In genomic region chr11:61082161-61082870, GRCh38 we compare ENCODE assay signal across 15 cellular contexts. TPM values are rescaled to one million over a fixed set of nuclear protein-coding genes. Genes with fewer than 3 reads are reported as not detected.
DNase-seq lines count a peak whose midpoint lies in the region; ATAC-seq and TF ChIP-seq lines count a peak whose summit lies in the region.
"Had no signal": no experiment of that assay in that cellular context is flagged by ENCODE, and none has a peak within 500 bp of the region (broad histone marks: within the 10 kb centered on the region; RNA-seq: fewer than 3 reads in every experiment).

No MANE protein-coding gene starts in this region.

- no peak overlapping the region for H3K18ac ChIP-seq in trophoblast cell (ENCODE audit: low read length)

- CTCF ChIA-PET in activated CD8-positive, alpha-beta T cell treated with anti-CD3 and anti-CD28 coated beads for 36 hours (lab: Charles Lee) = interaction anchor here (1.0 to 3.9 kb wide), 7 partner anchors 11 to 112 kb away, joined by 3 to 26 read pairs (median 9); no protein-coding TSS in a partner anchor
- CTCF ChIA-PET in naive thymus-derived CD4-positive, alpha-beta T cell (lab: Charles Lee) = interaction anchor here (0.8 to 4.4 kb wide), 8 partner anchors 12 to 94 kb away, joined by 3 to 31 read pairs (median 22); partner anchors contain the start of gene CD5

- peak overlapping the region; percentile 80 for H3K27ac ChIP-seq in naive thymus-derived CD4-positive, alpha-beta T cell (ENCODE audit: low read depth, low read length)
- H3K27ac ChIP-seq in SJCRH30 (no peak overlapping the region), trophoblast cell (ENCODE audit: low read depth, low read length) (no peak overlapping the region)
- H3K27ac ChIP-seq: A549, parathyroid adenoma had no signal

- no peak overlapping the region for H2BK5ac ChIP-seq in trophoblast cell (ENCODE audit: low read depth, low read length, poor library complexity)

- H3K27ac Mint-ChIP-seq in activated CD8-positive, alpha-beta T cell treated with anti-CD3 and anti-CD28 coated beads for 36 hours = peak overlapping the region; percentile 88
- H3K27ac Mint-ChIP-seq in naive thymus-derived CD4-positive, alpha-beta T cell = peak overlapping the region; percentile 97 to 100 (median 99)
- H3K27ac Mint-ChIP-seq: endodermal cell, HFFc6 had no signal

- no peaks in the 10 kb centered on the region for H3K79me2 ChIP-seq in trophoblast cell (ENCODE audit: control insufficient read depth, insufficient read depth, low read length, poor library complexity)
- H3K79me2 ChIP-seq: parathyroid adenoma had no signal

- H3K4me2 ChIP-seq in trophoblast cell (ENCODE audit: low read length) = no peak overlapping the region
- H3K4me2 ChIP-seq: A549 had no signal

- no peak overlapping the region for H2BK12ac ChIP-seq in trophoblast cell (ENCODE audit: low read length)

- H3K4ac ChIP-seq in trophoblast cell (ENCODE audit: low read depth, low read length) = no peak overlapping the region

- no peak overlapping the region for H4K8ac ChIP-seq in trophoblast cell (ENCODE audit: low read depth, low read length)

- H4K12ac ChIP-seq in trophoblast cell (ENCODE audit: low read depth, low read length) = no peak overlapping the region

- H3K4me1 ChIP-seq in naive thymus-derived CD4-positive, alpha-beta T cell (ENCODE audit: control insufficient read depth in 2 of 2, insufficient read depth in 2 of 2, low read length in 2 of 2) = peaks cover 28 to 64% of the 10 kb centered on the region in 2 donors
- H3K4me1 ChIP-seq in SJCRH30 (no peaks in the 10 kb centered on the region), trophoblast cell (ENCODE audit: control insufficient read depth in 1 of 2, insufficient read depth in 2 of 2, low read length in 2 of 2) (no peaks in the 10 kb centered on the region)
- H3K4me1 ChIP-seq: A549, parathyroid adenoma had no signal

- H3K36me3 Mint-ChIP-seq in activated CD8-positive, alpha-beta T cell treated with anti-CD3 and anti-CD28 coated beads for 36 hours (ENCODE audit: low read depth) = peaks cover 28% of the 10 kb centered on the region
- H3K36me3 Mint-ChIP-seq in naive thymus-derived CD4-positive, alpha-beta T cell = peaks cover 0 to 14% (median 0%) of the 10 kb centered on the region in 5 donors

- H3K23ac ChIP-seq in trophoblast cell (ENCODE audit: low read length) = no peak overlapping the region

- H3K4me1 Mint-ChIP-seq in activated CD8-positive, alpha-beta T cell treated with anti-CD3 and anti-CD28 coated beads for 36 hours (ENCODE audit: low read depth) = peaks cover 67% of the 10 kb centered on the region
- H3K4me1 Mint-ChIP-seq in naive thymus-derived CD4-positive, alpha-beta T cell = peaks cover 36 to 68% (median 66%) of the 10 kb centered on the region in 7 donors
- H3K4me1 Mint-ChIP-seq: endodermal cell had no signal

- H2AK5ac ChIP-seq in trophoblast cell (ENCODE audit: low read length) = no peak overlapping the region

- no peak overlapping the region for H2BK120ac ChIP-seq in trophoblast cell (ENCODE audit: insufficient read depth, low read length, poor library complexity)

- H3K4me3 Mint-ChIP-seq in activated CD8-positive, alpha-beta T cell treated with anti-CD3 and anti-CD28 coated beads for 36 hours = peak overlapping the region; percentile 78
- peak overlapping the region; percentile 76 to 94 (median 86) for H3K4me3 Mint-ChIP-seq in naive thymus-derived CD4-positive, alpha-beta T cell
- H3K4me3 Mint-ChIP-seq: endodermal cell, HFFc6 had no signal

- H3K4me3 ChIP-seq in MG63 (no peak overlapping the region), SJCRH30 (no peak overlapping the region), trophoblast cell (ENCODE audit: low read depth, low read length) (no peak overlapping the region)
- peak overlapping the region; percentile 40 for H3K4me3 ChIP-seq in naive thymus-derived CD4-positive, alpha-beta T cell (ENCODE audit: low read length)
- H3K4me3 ChIP-seq: A549 had no signal

- peak; percentile 31 for DNase-seq in activated CD4-positive, alpha-beta T cell treated with anti-CD3 and anti-CD28 coated beads for 48 hours
- DNase-seq in activated CD4-positive, alpha-beta T cell treated with anti-CD3 and anti-CD28 coated beads, Interleukin-2, amount 50 U/mL, for 1 hour = no peak
- DNase-seq in MG63 (peak; percentile 55), GDM1 (lab: John Stamatoyannopoulos, UW) (no peak), SJCRH30 (no peak), trophoblast cell (no peak)
- DNase-seq in activated CD8-positive, alpha-beta T cell treated with anti-CD3 and anti-CD28 coated beads for 36 hours = peak; percentile 42
- DNase-seq in naive thymus-derived CD4-positive, alpha-beta T cell = no peak
- DNase-seq: endodermal cell, foreskin melanocyte, HFFc6, NCI-H1048, T1000 had no signal

- no CpG with 5 or more reads among the region's 16 CpGs for WGBS in trophoblast cell (ENCODE audit: extremely low coverage, insufficient coverage, insufficient read length)

- H3K27me3 Mint-ChIP-seq in activated CD8-positive, alpha-beta T cell treated with anti-CD3 and anti-CD28 coated beads for 36 hours = no peaks in the 10 kb centered on the region
- no peaks in the 10 kb centered on the region for H3K27me3 Mint-ChIP-seq in naive thymus-derived CD4-positive, alpha-beta T cell

- POLR2A ChIA-PET in activated CD8-positive, alpha-beta T cell treated with anti-CD3 and anti-CD28 coated beads for 36 hours (lab: Charles Lee) = interaction anchor here (0.8 to 6.8 kb wide), 19 partner anchors 9 to 96 kb away, joined by 3 to 44 read pairs (median 5); partner anchors contain the start of gene CD5
- POLR2A ChIA-PET in naive thymus-derived CD4-positive, alpha-beta T cell (lab: Charles Lee) = interaction anchor here (0.7 to 19.7 kb wide), 18 partner anchors 10 to 103 kb away, joined by 3 to 233 read pairs (median 36); partner anchors contain the start of gene CD5

- no peak overlapping the region for H2AFZ ChIP-seq in trophoblast cell (ENCODE audit: insufficient read depth, low read length, poor library complexity)
- H2AFZ ChIP-seq: parathyroid adenoma had no signal

- no peak for TF ChIP-seq CTCF in activated CD8-positive, alpha-beta T cell treated with anti-CD3 and anti-CD28 coated beads for 36 hours (IDR thresholded peaks at IDR 0.05)

- H3K36me3 ChIP-seq in MG63 (no peaks in the 10 kb centered on the region), SJCRH30 (no peaks in the 10 kb centered on the region), trophoblast cell (ENCODE audit: control insufficient read depth in 1 of 2, insufficient read depth in 2 of 2, low read length in 2 of 2) (no peaks in the 10 kb centered on the region)
- H3K36me3 ChIP-seq in naive thymus-derived CD4-positive, alpha-beta T cell (ENCODE audit: control insufficient read depth in 2 of 3, insufficient read depth in 3 of 3, low read length in 3 of 3) = no peaks in the 10 kb centered on the region

- H4K91ac ChIP-seq in trophoblast cell (ENCODE audit: low read depth, low read length) = no peak overlapping the region

- H3K9me3 ChIP-seq in MG63 (no peaks in the 10 kb centered on the region), SJCRH30 (replicated peaks) (no peaks in the 10 kb centered on the region), trophoblast cell (ENCODE audit: insufficient read depth, low read depth, low read length) (no peaks in the 10 kb centered on the region)
- no peaks in the 10 kb centered on the region for H3K9me3 ChIP-seq in naive thymus-derived CD4-positive, alpha-beta T cell (ENCODE audit: control insufficient read depth in 2 of 3, low read length in 3 of 3)

- H3K27me3 ChIP-seq in MG63 = no peaks in the 10 kb centered on the region
- H3K27me3 ChIP-seq in naive thymus-derived CD4-positive, alpha-beta T cell (ENCODE audit: control insufficient read depth in 2 of 2, insufficient read depth in 2 of 2, low read length in 2 of 2) = no peaks in the 10 kb centered on the region
- no peaks in the 10 kb centered on the region for H3K27me3 ChIP-seq in SJCRH30
- H3K27me3 ChIP-seq in trophoblast cell (ENCODE audit: insufficient read depth, low read length) = no peaks in the 10 kb centered on the region

- peaks cover 3% of the 10 kb centered on the region for H3K9me3 Mint-ChIP-seq in activated CD8-positive, alpha-beta T cell treated with anti-CD3 and anti-CD28 coated beads for 36 hours
- H3K9me3 Mint-ChIP-seq in naive thymus-derived CD4-positive, alpha-beta T cell = peaks cover 0 to 5% (median 0%) of the 10 kb centered on the region in 11 donors
- H3K9me3 Mint-ChIP-seq: endodermal cell had no signal

- intact Hi-C loops in activated CD8-positive, alpha-beta T cell treated with anti-CD3 and anti-CD28 coated beads for 36 hours (cut with micrococcal nuclease) = no loop called here
- intact Hi-C loops in naive thymus-derived CD4-positive, alpha-beta T cell (cut with micrococcal nuclease) = loop anchor here (2.0 to 5.0 kb wide), 12 partner anchors 20 to 168 kb away; partner anchors contain the start of genes CD5 (in 1 of the 2), CD6 (in 1 of the 2), TMEM109 (in 1 of the 2) and VPS37C (in 1 of the 2)

- H3K79me1 ChIP-seq in trophoblast cell (ENCODE audit: low read length) = no peaks in the 10 kb centered on the region

- H3K9ac ChIP-seq in trophoblast cell (ENCODE audit: low read length) = no peak overlapping the region
- H3K9ac ChIP-seq: parathyroid adenoma had no signal

- H3K14ac ChIP-seq in trophoblast cell (ENCODE audit: low read length) = no peak overlapping the region

- no peak for ATAC-seq in activated CD8-positive, alpha-beta T cell treated with anti-CD3 and anti-CD28 coated beads for 36 hours
- no peak for ATAC-seq in naive thymus-derived CD4-positive, alpha-beta T cell

RNA-seq across cellular contexts. Expression of gene CD5, which starts 20.0 kb away (rescaled TPM):
- not detected in 2 replicates for total RNA-seq in MG63 (2014; rRNA removed; shearing (Covaris generic); ENCODE audit: low replicate concordance)
- total RNA-seq in activated CD8-positive, alpha-beta T cell treated with anti-CD3 and anti-CD28 coated beads for 36 hours = 100 to 1,000 TPM; 214 to 215 TPM
- 100 to 1,000 TPM; 180 to 399 (median 224) TPM for total RNA-seq in naive thymus-derived CD4-positive, alpha-beta T cell
- 100 to 1,000 TPM; 217 to 371 TPM for polyA plus RNA-seq in naive thymus-derived CD4-positive, alpha-beta T cell
- total RNA-seq in SJCRH30 (2014; rRNA removed; shearing (Covaris generic)) = 0.04 TPM in 1 of 2 replicates, not detected in the other
- 0.01 TPM in 1 of 2 replicates, not detected in the other for polyA plus RNA-seq in trophoblast cell (2013)
- total RNA-seq: endodermal cell, HFFc6 had no signal
- polyA plus RNA-seq: A549 had no signal

Comparison
In these comparisons a context has a peak if more than half of its experiments do, and no peak if none do; other contexts are left out.
1. DNase-seq: peak in activated CD4-positive, alpha-beta T cell treated with anti-CD3 and anti-CD28 coated beads for 48 hours (single experiment), MG63 (single experiment) and activated CD8-positive, alpha-beta T cell treated with anti-CD3 and anti-CD28 coated beads for 36 hours (single experiment); none in activated CD4-positive, alpha-beta T cell treated with anti-CD3 and anti-CD28 coated beads, Interleukin-2, amount 50 U/mL, for 1 hour (single experiment), naive thymus-derived CD4-positive, alpha-beta T cell (0 of 9), GDM1 (single experiment), SJCRH30 (0 of 2) and trophoblast cell (0 of 2).
2. RNA of gene CD5, which starts 20.0 kb away (total RNA-seq): 180 to 399 TPM in naive thymus-derived CD4-positive, alpha-beta T cell and 214 to 215 TPM in activated CD8-positive, alpha-beta T cell treated with anti-CD3 and anti-CD28 coated beads for 36 hours; 0.04 TPM in SJCRH30 and not detected in MG63; every median in the first group is over 100 times any median in the second.